Comparison of ENCODE assay signal across 1 cellular context in genomic region chr17:37476431-37477130, GRCh38.
TF ChIP-seq lines count a peak whose summit lies in the region.

No MANE protein-coding gene starts in this region.

TF ChIP-seq in GM23338, 12 proteins besides CTCF, POLR2A, EP300 and RAD21 (continued from another document):
- no peak for TF ChIP-seq ETS1 (IDR thresholded peaks at IDR 0.05)
- no peak for TF ChIP-seq ZNF114 (CRISPR knock-in tag; IDR thresholded peaks at IDR 0.05)
- no peak for TF ChIP-seq EZH2phosphoT487 (IDR thresholded peaks at IDR 0.05; ENCODE audit: unreplicated experiment)
- TF ChIP-seq REST (IDR thresholded peaks at IDR 0.05; ENCODE audit: unreplicated experiment): no peak
- no peak for TF ChIP-seq STAT1 (IDR thresholded peaks at IDR 0.05; ENCODE audit: unreplicated experiment)
- no peak for TF ChIP-seq NANOG (IDR thresholded peaks at IDR 0.05; ENCODE audit: borderline replicate concordance)
- no peak for TF ChIP-seq EZH2 (IDR thresholded peaks at IDR 0.05; ENCODE audit: low read depth, unreplicated experiment)
